ENCODE assay signal across 10 cellular contexts in genomic region chr11:72753341-72754148, GRCh38. TPM values are rescaled to one million over a fixed set of nuclear protein-coding genes. Genes with fewer than 3 reads are reported as not detected.
DNase-seq lines count a peak whose midpoint lies in the region; ATAC-seq lines count a peak whose summit lies in the region.
"Had no signal": no experiment of that assay in that cellular context is flagged by ENCODE, and none has a peak within 500 bp of the region (broad histone marks: within the 10 kb centered on the region; RNA-seq: fewer than 3 reads in every experiment).

No MANE protein-coding gene starts in this region.

- no peak overlapping the region for H3K27ac Mint-ChIP-seq in activated naive CD4-positive, alpha-beta T cell treated with anti-CD3 and anti-CD28 coated beads for 36 hours
- peak overlapping the region in 1 of 2 donors; percentile 84 for H3K27ac Mint-ChIP-seq in T-cell

- DNase-seq in activated naive CD4-positive, alpha-beta T cell treated with anti-CD3 and anti-CD28 coated beads for 36 hours = no peak
- DNase-seq in activated naive CD4-positive, alpha-beta T cell treated with anti-CD3 and anti-CD28 coated beads, Interleukin-2, amount 50 U/mL, for 16 hours = no peak
- DNase-seq in T-cell (no peak), hepatic stellate cell (ENCODE audit: low spot score) (peak; percentile 51), substantia nigra (lab: John Stamatoyannopoulos, UW) (peak in 14 of 49 donors; percentile 21 to 75 (median 44)), HPDE6-E6E7 (ENCODE audit: extremely low spot score) (no peak)
- DNase-seq: NCI-H1092 had no signal

- peak overlapping the region; percentile 89 for H3K4me3 Mint-ChIP-seq in activated naive CD4-positive, alpha-beta T cell treated with anti-CD3 and anti-CD28 coated beads for 36 hours
- H3K4me3 Mint-ChIP-seq in T-cell = peak overlapping the region; percentile 81 to 97 (median 95)

- no peak for ATAC-seq in T-cell (replicated peaks in 1 of 4)
- ATAC-seq in HG02970 (IDR thresholded peaks at IDR 0.05; ENCODE audit: low FRiP score, unreplicated experiment) = no peak
- no peak for ATAC-seq in GM18873 (IDR thresholded peaks at IDR 0.05; ENCODE audit: low FRiP score, unreplicated experiment)

- peaks cover under 1% of the 10 kb centered on the region for H3K36me3 Mint-ChIP-seq in activated naive CD4-positive, alpha-beta T cell treated with anti-CD3 and anti-CD28 coated beads for 36 hours (ENCODE audit: low read depth)
- H3K36me3 Mint-ChIP-seq in T-cell = peaks cover 22% of the 10 kb centered on the region
- H3K36me3 Mint-ChIP-seq: activated naive CD4-positive, alpha-beta T cell treated with anti-CD3 and anti-CD28 coated beads, Interleukin-2, amount 50 U/mL, for 72 hours had no signal

- H3K27me3 Mint-ChIP-seq in activated naive CD4-positive, alpha-beta T cell treated with anti-CD3 and anti-CD28 coated beads for 36 hours (ENCODE audit: low read depth) = no peaks in the 10 kb centered on the region
- no peaks in the 10 kb centered on the region for H3K27me3 Mint-ChIP-seq in T-cell

- no peaks in the 10 kb centered on the region for H3K9me3 Mint-ChIP-seq in activated naive CD4-positive, alpha-beta T cell treated with anti-CD3 and anti-CD28 coated beads for 36 hours
- no peaks in the 10 kb centered on the region for H3K9me3 Mint-ChIP-seq in T-cell
- H3K9me3 Mint-ChIP-seq: activated naive CD4-positive, alpha-beta T cell treated with anti-CD3 and anti-CD28 coated beads, Interleukin-2, amount 50 U/mL, for 72 hours had no signal

- H3K4me1 Mint-ChIP-seq in activated naive CD4-positive, alpha-beta T cell treated with anti-CD3 and anti-CD28 coated beads for 36 hours (ENCODE audit: low read depth) = peaks cover 39% of the 10 kb centered on the region
- H3K4me1 Mint-ChIP-seq in T-cell = peaks cover 36 to 42% (median 38%) of the 10 kb centered on the region in 3 donors

- CTCF ChIA-PET in activated naive CD4-positive, alpha-beta T cell treated with anti-CD3 and anti-CD28 coated beads for 36 hours (lab: Charles Lee) = interaction anchor here (1.3 to 1.4 kb wide), 2 partner anchors 28 to 39 kb away, joined by 7 to 8 read pairs; no protein-coding TSS in a partner anchor
- CTCF ChIA-PET in T-cell (lab: Charles Lee) = interaction anchor here in 1 of 2 donors (0.8 kb wide), 1 partner anchor 93 kb away, joined by 3 read pairs; no protein-coding TSS in a partner anchor

- POLR2A ChIA-PET in T-cell (lab: Charles Lee) = interaction anchor here in 1 of 2 donors (0.7 kb wide), 1 partner anchor 17 kb away, joined by 3 read pairs; no protein-coding TSS in a partner anchor

- intact Hi-C loops in activated naive CD4-positive, alpha-beta T cell treated with anti-CD3 and anti-CD28 coated beads for 36 hours (cut with micrococcal nuclease) = no loop called here

- H3K27ac ChIP-seq in substantia nigra (ENCODE audit: low read depth, low read length, poor library complexity, severe bottlenecking) = peak overlapping the region; percentile 27

RNA-seq across cellular contexts. Expression of gene ARAP1, which starts 1.3 kb away (rescaled TPM):
- total RNA-seq in activated naive CD4-positive, alpha-beta T cell treated with anti-CD3 and anti-CD28 coated beads for 36 hours = 10 to 100 TPM; 64.7 to 70.1 TPM
- total RNA-seq in T-cell = 100 to 1,000 TPM; 117 to 162 (median 148) TPM

RNA-seq across cellular contexts. Expression of gene STARD10, which starts 40.3 kb away (rescaled TPM):
- 10 to 100 TPM; 11.9 to 12.0 TPM for total RNA-seq in activated naive CD4-positive, alpha-beta T cell treated with anti-CD3 and anti-CD28 coated beads for 36 hours
- 10 to 100 TPM; 11.1 to 24.9 (median 19.1) TPM for total RNA-seq in T-cell
